ENCODE assay signal across 19 cellular contexts in genomic region chr5:140574165-140574564, GRCh38. TPM values are rescaled to one million over a fixed set of nuclear protein-coding genes. Genes with fewer than 3 reads are reported as not detected.
DNase-seq lines count a peak whose midpoint lies in the region; ATAC-seq, FAIRE-seq and TF ChIP-seq lines count a peak whose summit lies in the region.
"Had no signal": no experiment of that assay in that cellular context is flagged by ENCODE, and none has a peak within 500 bp of the region (broad histone marks: within the 10 kb centered on the region; RNA-seq: fewer than 3 reads in every experiment).

No MANE protein-coding gene starts in this region.

- DNase-seq in breast epithelium (ENCODE audit: low spot score in 2 of 2), result no peak
- no peak for DNase-seq in MCF 10A (ENCODE audit: unreplicated experiment)
- DNase-seq in astrocyte (ENCODE audit: low read depth), result peak; percentile 34
- no peak for DNase-seq in gastrocnemius medialis
- no peak for DNase-seq in activated CD4-positive, alpha-beta T cell treated with anti-CD3 and anti-CD28 coated beads for 4 hours
- no peak for DNase-seq in stimulated activated CD4-positive, alpha-beta T cell treated with anti-CD3 and anti-CD28 coated beads, Interleukin-2, amount 100 ng/mL, for 24 hours
- DNase-seq: activated CD4-positive, alpha-beta T cell treated with anti-CD3 and anti-CD28 coated beads, Interleukin-2, amount 50 U/mL, for 48 hours; caudate nucleus; DMS 273 treated with DMSO at 0.1 percent for 48 hours; NCI-H1048; NCI-H2107; SK-N-SH had no signal

- ATAC-seq in gastrocnemius medialis (peak in 1 of 2 donors; percentile 33), GM18873 (IDR thresholded peaks at IDR 0.05; ENCODE audit: low FRiP score, unreplicated experiment) (no peak)
- ATAC-seq: Panc1 had no signal

- POLR2A ChIA-PET in MCF 10A (lab: Yijun Ruan, JAX), result interaction anchor here (0.9 to 3.7 kb wide), 5 partner anchors 61 to 173 kb away, joined by 3 to 20 read pairs (median 4); partner anchors contain the start of genes HARS1, HARS2, IK and NDUFA2

- H3K9me3 Mint-ChIP-seq in MCF 10A (ENCODE audit: unreplicated experiment), result no peaks in the 10 kb centered on the region
- H3K9me3 Mint-ChIP-seq in astrocyte (ENCODE audit: unreplicated experiment), result no peaks in the 10 kb centered on the region
- H3K9me3 Mint-ChIP-seq: nephron had no signal

- no TSS peak for BruUV-seq in MCF 10A (replicated peaks; lab: Mats Ljungman, UMichigan)

- H2AFZ ChIP-seq in astrocyte (ENCODE audit: low read depth, low read length), result no peak overlapping the region

- peak; percentile 53 to 68 for TF ChIP-seq RAD21 in liver (IDR thresholded peaks at IDR 0.05)

- H3K4me1 Mint-ChIP-seq in MCF 10A (ENCODE audit: insufficient read depth, unreplicated experiment) (no peaks in the 10 kb centered on the region), astrocyte (ENCODE audit: low read depth, unreplicated experiment) (peaks cover 8% of the 10 kb centered on the region)

- no peak overlapping the region for H3K4me2 ChIP-seq in astrocyte (ENCODE audit: low read length)
- H3K4me2 ChIP-seq: SK-N-SH had no signal

- H3K9ac ChIP-seq in astrocyte (ENCODE audit: low read length) (no peak overlapping the region), liver (ENCODE audit: low read depth in 1 of 2, low read length in 2 of 2) (no peak overlapping the region)
- H3K9ac ChIP-seq: SK-N-SH had no signal

- 14% methylated on average over 3 of the region's 3 CpGs for WGBS in liver

- H3K27me3 ChIP-seq in breast epithelium (no peaks in the 10 kb centered on the region), astrocyte (ENCODE audit: insufficient read depth, low read length) (no peaks in the 10 kb centered on the region), liver (ENCODE audit: control insufficient read depth in 4 of 4, insufficient read depth in 4 of 4, low read length in 3 of 4) (no peaks in the 10 kb centered on the region), gastrocnemius medialis (no peaks in the 10 kb centered on the region)
- H3K27me3 ChIP-seq: BLaER1 treated with 17β-estradiol and CSF1 and Interleukin-3, amounts not matched to agents 10 nM and 100 nM had no signal

- FAIRE-seq in astrocyte (lab: Jason Lieb, UNC), result no peak
- FAIRE-seq: A204.1 had no signal

- intact Hi-C loops in breast epithelium (cut with DNase I; ENCODE audit: low total_unique reads) (no loop called here), MCF 10A (cut with micrococcal nuclease) (no loop called here), gastrocnemius medialis (cut with DNase I; ENCODE audit: low total_unique reads) (loop anchor here (5.0 kb wide), 1 partner anchor 138 kb away; no protein-coding TSS in a partner anchor)

- H3K27ac ChIP-seq in breast epithelium (peak overlapping the region; percentile 13 to 44), astrocyte (ENCODE audit: low read depth, low read length) (no peak overlapping the region), liver (ENCODE audit: low read depth in 1 of 2, low read length in 2 of 2) (peak overlapping the region; percentile 69 to 76), gastrocnemius medialis (peak overlapping the region in 3 of 4 donors; percentile 27 to 65 (median 63))

- H3K79me2 ChIP-seq in astrocyte (ENCODE audit: insufficient read depth, low read length), result no peaks in the 10 kb centered on the region

- no peak for TF ChIP-seq CTCF in breast epithelium (IDR thresholded peaks at IDR 0.05)
- no peak for TF ChIP-seq CTCF in MCF 10A (IDR thresholded peaks at IDR 0.05; ENCODE audit: unreplicated experiment)
- TF ChIP-seq CTCF in astrocyte (IDR thresholded peaks at IDR 0.05; ENCODE audit: insufficient read depth, low read depth, low read length), result no peak
- no peak for TF ChIP-seq CTCF in liver (IDR thresholded peaks at IDR 0.05; ENCODE audit: low read depth, low read length, missing input control)
- TF ChIP-seq CTCF in gastrocnemius medialis (IDR thresholded peaks at IDR 0.05 in 4 of 5, conservative IDR thresholded peaks at IDR 0.05 in 1 of 5), result no peak

- H3K4me3 Mint-ChIP-seq in MCF 10A (ENCODE audit: unreplicated experiment) (no peak overlapping the region), astrocyte (ENCODE audit: unreplicated experiment) (no peak overlapping the region)
- H3K4me3 Mint-ChIP-seq: nephron had no signal

- H4K20me1 ChIP-seq in astrocyte (ENCODE audit: insufficient read depth, low read length), result no peaks in the 10 kb centered on the region
- H4K20me1 ChIP-seq: BLaER1 treated with 17β-estradiol and CSF1 and Interleukin-3, amounts not matched to agents 10 nM and 100 nM had no signal

- H3K4me3 ChIP-seq in breast epithelium, result no peak overlapping the region
- no peak overlapping the region for H3K4me3 ChIP-seq in astrocyte (ENCODE audit: insufficient read depth, low read depth, low read length)
- H3K4me3 ChIP-seq in liver (ENCODE audit: low read depth in 1 of 3, low read length in 3 of 3), result no peak overlapping the region
- H3K4me3 ChIP-seq in gastrocnemius medialis, result no peak overlapping the region
- H3K4me3 ChIP-seq: BLaER1 treated with 17β-estradiol and CSF1 and Interleukin-3, amounts not matched to agents 10 nM and 100 nM had no signal

- H3K27ac Mint-ChIP-seq in MCF 10A (ENCODE audit: low read depth, unreplicated experiment) (no peak overlapping the region), astrocyte (ENCODE audit: unreplicated experiment) (no peak overlapping the region)
- H3K27ac Mint-ChIP-seq: nephron had no signal

- no peaks in the 10 kb centered on the region for H3K4me1 ChIP-seq in breast epithelium
- H3K4me1 ChIP-seq in astrocyte (ENCODE audit: insufficient read depth, low read length), result peaks cover 6% of the 10 kb centered on the region
- peaks cover 14 to 47% (median 36%) of the 10 kb centered on the region in 4 donors for H3K4me1 ChIP-seq in liver (ENCODE audit: control insufficient read depth in 4 of 4, insufficient read depth in 4 of 4, low read length in 3 of 4)
- H3K4me1 ChIP-seq in gastrocnemius medialis, result peaks cover 38 to 39% of the 10 kb centered on the region in 2 donors

- TF ChIP-seq POLR2A in breast epithelium (IDR thresholded peaks at IDR 0.05), result no peak
- TF ChIP-seq POLR2A in gastrocnemius medialis (IDR thresholded peaks at IDR 0.05), result no peak

- no peaks in the 10 kb centered on the region for H3K36me3 ChIP-seq in breast epithelium
- H3K36me3 ChIP-seq in astrocyte (ENCODE audit: insufficient read depth, low read length), result no peaks in the 10 kb centered on the region
- H3K36me3 ChIP-seq in liver (ENCODE audit: control insufficient read depth in 4 of 4, insufficient read depth in 3 of 4, low read depth in 1 of 4, low read length in 3 of 4), result no peaks in the 10 kb centered on the region
- H3K36me3 ChIP-seq in gastrocnemius medialis, result no peaks in the 10 kb centered on the region

- H3K36me3 Mint-ChIP-seq in MCF 10A (ENCODE audit: insufficient read depth, unreplicated experiment), result no peaks in the 10 kb centered on the region
- peaks cover 2% of the 10 kb centered on the region for H3K36me3 Mint-ChIP-seq in astrocyte (ENCODE audit: low read depth, unreplicated experiment)

- CTCF ChIA-PET in MCF 10A (lab: Yijun Ruan, JAX), result interaction anchor here (0.5 to 4.5 kb wide), 10 partner anchors 9 to 72 kb away, joined by 3 to 41 read pairs (median 6); partner anchors contain the start of genes APBB3 and SLC35A4

- H3K27me3 Mint-ChIP-seq in MCF 10A (ENCODE audit: insufficient read depth, unreplicated experiment) (no peaks in the 10 kb centered on the region), astrocyte (ENCODE audit: low read depth, unreplicated experiment) (peaks cover 4% of the 10 kb centered on the region)

- no peaks in the 10 kb centered on the region for H3K9me3 ChIP-seq in breast epithelium
- no peaks in the 10 kb centered on the region for H3K9me3 ChIP-seq in astrocyte (ENCODE audit: insufficient read depth, low read depth, low read length)
- no peaks in the 10 kb centered on the region for H3K9me3 ChIP-seq in liver (ENCODE audit: control insufficient read depth in 4 of 4, low read length in 3 of 4)
- H3K9me3 ChIP-seq in gastrocnemius medialis, result no peaks in the 10 kb centered on the region
- H3K9me3 ChIP-seq: BLaER1 treated with 17β-estradiol and CSF1 and Interleukin-3, amounts not matched to agents 10 nM and 100 nM; SK-N-SH had no signal

- in situ Hi-C loops in gastrocnemius medialis (cut with MboI; ENCODE audit: low sequenced_read_pairs in 4 of 4), result loop anchor here in 1 of 4 donors (10.0 to 25.0 kb wide), 2 partner anchors 61 to 337 kb away; partner anchors contain the start of genes CD14 and TMCO6

TF ChIP-seq in liver, 16 proteins besides CTCF, POLR2A, EP300 and RAD21 (continues in another document):
- TF ChIP-seq, protein P1, sequence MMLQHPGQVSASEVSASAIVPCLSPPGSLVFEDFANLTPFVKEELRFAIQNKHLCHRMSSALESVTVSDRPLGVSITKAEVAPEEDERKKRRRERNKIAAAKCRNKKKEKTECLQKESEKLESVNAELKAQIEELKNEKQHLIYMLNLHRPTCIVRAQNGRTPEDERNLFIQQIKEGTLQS (IDR thresholded peaks at IDR 0.05), result peak; percentile 92
- peak; percentile 77 to 81 for TF ChIP-seq HNF4A (conservative IDR thresholded peaks at IDR 0.05)
- no peak for TF ChIP-seq TAF1 (conservative IDR thresholded peaks at IDR 0.05)
- peak; percentile 98 for TF ChIP-seq RXRA (IDR thresholded peaks at IDR 0.05)
- TF ChIP-seq SP1 (IDR thresholded peaks at IDR 0.05), result peak; percentile 88

RNA-seq across cellular contexts. Expression of gene SLC35A4, which starts 9.5 kb away (rescaled TPM):
- total RNA-seq in breast epithelium, result 10 to 100 TPM; 20.3 to 30.4 (median 27.0) TPM
- total RNA-seq in MCF 10A (2022), result 84.0 and 119 TPM in 2 replicates
- 59.9 and 61.8 TPM in 2 replicates for total RNA-seq in astrocyte
- 10 to 100 TPM; 17.5 to 31.5 TPM for total RNA-seq in liver
- polyA plus RNA-seq in liver, result 10 to 100 TPM; 21.7 to 37.0 TPM
- total RNA-seq in gastrocnemius medialis, result 100 to 1,000 TPM in 2 of 4 donors, 10 to 100 TPM in 2; 71.7 to 152 (median 114) TPM

RNA-seq across cellular contexts. Expression of gene APBB3, which starts 9.8 kb away (rescaled TPM):
- total RNA-seq in breast epithelium, result 10 to 100 TPM; 22.2 to 39.8 (median 35.7) TPM
- 22.7 and 28.1 TPM in 2 replicates for total RNA-seq in MCF 10A (2022)
- 20.4 and 21.1 TPM in 2 replicates for total RNA-seq in astrocyte
- total RNA-seq in liver, result 10 to 100 TPM in 1 of 2 donors, 1 to 10 TPM in 1; 4.6 to 29.1 TPM
- polyA plus RNA-seq in liver, result 10 to 100 TPM; 10.1 to 40.5 TPM
- 10 to 100 TPM in 2 of 4 donors, 1 to 10 TPM in 2; 4.1 to 12.5 (median 9.0) TPM for total RNA-seq in gastrocnemius medialis

RNA-seq across cellular contexts. Expression of gene SRA1, which starts 16.9 kb away (rescaled TPM):
- total RNA-seq in breast epithelium (10 to 100 TPM; 13.6 to 28.4 (median 24.9) TPM), MCF 10A (2022) (105 and 107 TPM in 2 replicates), astrocyte (71.3 and 72.4 TPM in 2 replicates), liver (10 to 100 TPM; 12.9 to 18.7 TPM), gastrocnemius medialis (10 to 100 TPM; 34.1 to 67.3 (median 40.6) TPM)
- 10 to 100 TPM; 20.9 to 41.1 TPM for polyA plus RNA-seq in liver

RNA-seq across cellular contexts. Expression of gene EIF4EBP3, which starts 26.7 kb away (rescaled TPM):
- total RNA-seq in breast epithelium (10 to 100 TPM; 18.0 to 38.1 (median 24.9) TPM), MCF 10A (2022) (25.3 and 35.3 TPM in 2 replicates), astrocyte (2.4 and 3.6 TPM in 2 replicates), liver (1 to 10 TPM; 1.4 to 1.5 TPM), gastrocnemius medialis (100 to 1,000 TPM in 1 of 4 donors, 10 to 100 TPM in 3; 38.6 to 118 (median 51.8) TPM)
- polyA plus RNA-seq in liver, result 10 to 100 TPM; 14.6 to 55.8 TPM
- total RNA-seq: H4 had no signal

RNA-seq across cellular contexts. Expression of gene CD14, which starts 58.8 kb away (rescaled TPM):
- 100 to 1,000 TPM in 1 of 3 donors, 10 to 100 TPM in 2; 46.9 to 119 (median 65.7) TPM for total RNA-seq in breast epithelium
- 0.79 and 2.2 TPM in 2 replicates for total RNA-seq in MCF 10A (2022)
- total RNA-seq in astrocyte, result 0.16 and 0.34 TPM in 2 replicates
- total RNA-seq in liver, result 100 to 1,000 TPM in 1 of 2 donors, 10 to 100 TPM in 1; 61.0 to 297 TPM
- 100 to 1,000 TPM; 277 to 343 TPM for polyA plus RNA-seq in liver
- 10 to 100 TPM; 12.2 to 22.9 (median 16.1) TPM for total RNA-seq in gastrocnemius medialis
- total RNA-seq: H4 had no signal
